Comparison of ENCODE assay signal across 2 cellular contexts in genomic region chr5:67234671-67235176, GRCh38.
TF ChIP-seq lines count a peak whose summit lies in the region.

No MANE protein-coding gene starts in this region.

TF ChIP-seq in endothelial cell of umbilical vein, 7 proteins besides CTCF, POLR2A, EP300 and RAD21 (continued from another document):
- no peak for TF ChIP-seq GATA2 (IDR thresholded peaks at IDR 0.05; ENCODE audit: insufficient read depth, insufficient read length, low read depth, low read length)
- peak; percentile 75 for TF ChIP-seq FOS (IDR thresholded peaks at IDR 0.05; ENCODE audit: borderline replicate concordance, insufficient read depth, low read length)
- no peak for TF ChIP-seq MAX (IDR thresholded peaks at IDR 0.05; ENCODE audit: insufficient read depth, insufficient read length)
- TF ChIP-seq MYC (IDR thresholded peaks at IDR 0.05; ENCODE audit: low read depth, low read length), result no peak

TF ChIP-seq in GM23338, 12 proteins besides CTCF, POLR2A, EP300 and RAD21:
- TF ChIP-seq ETS1 (IDR thresholded peaks at IDR 0.05) (no peak), POLR2AphosphoS5 (IDR thresholded peaks at IDR 0.05; ENCODE audit: low read depth) (no peak), STAT1 (IDR thresholded peaks at IDR 0.05; ENCODE audit: unreplicated experiment) (no peak), REST (IDR thresholded peaks at IDR 0.05; ENCODE audit: unreplicated experiment) (no peak), EZH2 (IDR thresholded peaks at IDR 0.05; ENCODE audit: low read depth, unreplicated experiment) (no peak), ZNF462 (CRISPR knock-in tag; IDR thresholded peaks at IDR 0.05) (no peak)
